Comparison of ENCODE assay signal across 10 cellular contexts in the genomic region with DNA sequence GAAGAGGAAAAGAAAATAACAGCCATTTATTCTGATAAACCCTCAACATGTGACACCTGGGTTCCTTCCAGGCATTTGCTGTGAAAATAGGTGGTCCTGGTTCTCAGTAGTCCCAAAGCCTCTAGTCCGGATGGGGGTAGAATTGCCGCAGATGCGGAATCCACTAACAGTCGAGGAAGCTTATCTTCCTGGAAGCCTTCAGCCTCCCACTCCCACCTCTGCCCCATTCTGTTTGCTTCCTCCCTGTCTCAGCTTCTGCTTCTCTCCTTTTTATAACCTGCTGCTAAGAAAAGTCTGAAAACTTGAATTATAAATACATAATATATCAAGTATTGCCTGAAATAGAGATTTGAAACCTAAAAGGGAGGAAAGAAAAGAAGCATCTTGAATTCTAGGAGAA. TPM values are rescaled to one million over a fixed set of nuclear protein-coding genes. Genes with fewer than 3 reads are reported as not detected.
DNase-seq lines count a peak whose midpoint lies in the region; ATAC-seq, FAIRE-seq and TF ChIP-seq lines count a peak whose summit lies in the region.
"Had no signal": no experiment of that assay in that cellular context is flagged by ENCODE, and none has a peak within 500 bp of the region (broad histone marks: within the 10 kb centered on the region; RNA-seq: fewer than 3 reads in every experiment).

No MANE protein-coding gene starts in this region.

- H3K27ac ChIP-seq in A549 (no peak overlapping the region), DOHH2 (ENCODE audit: low read depth, low read length) (no peak overlapping the region)

- H3K9me2 ChIP-seq in DOHH2 (replicated peaks; ENCODE audit: control insufficient read depth, low read length) = no peaks in the 10 kb centered on the region

- H3K9me3 Mint-ChIP-seq in activated T-helper 17 cell treated with anti-CD3 and anti-CD28 coated beads, Interleukin-2, amount 50 U/mL, for 72 hours = no peaks in the 10 kb centered on the region
- no peaks in the 10 kb centered on the region for H3K9me3 Mint-ChIP-seq in mesothelial cell of epicardium

- H3K4me3 ChIP-seq in A549 = no peak overlapping the region
- no peak overlapping the region for H3K4me3 ChIP-seq in DOHH2 (ENCODE audit: low read length)

- H3F3A ChIP-seq in DOHH2 (ENCODE audit: control insufficient read depth, insufficient read depth) = no peaks in the 10 kb centered on the region; the same call in 1 of the 2 replicates

- no peaks in the 10 kb centered on the region for H3K36me3 ChIP-seq in DOHH2 (ENCODE audit: control insufficient read depth, low read length)

- H3K4me3 Mint-ChIP-seq in activated T-helper 17 cell treated with anti-CD3 and anti-CD28 coated beads, Interleukin-2, amount 50 U/mL, for 72 hours = peak overlapping the region; percentile 82
- H3K4me3 Mint-ChIP-seq in mesothelial cell of epicardium = peak overlapping the region; percentile 85

- H3K9me3 ChIP-seq in A549 (no peaks in the 10 kb centered on the region), DOHH2 (ENCODE audit: control insufficient read depth, insufficient read depth, low read length) (no peaks in the 10 kb centered on the region)

- H3K4me1 ChIP-seq in A549 = peaks cover 8% of the 10 kb centered on the region; the same call in 1 of the 3 replicates
- H3K4me1 ChIP-seq in DOHH2 (ENCODE audit: control insufficient read depth, low read length) = peaks cover 18% of the 10 kb centered on the region

- peaks cover 56% of the 10 kb centered on the region for H3K27me3 ChIP-seq in DOHH2 (ENCODE audit: control insufficient read depth, low read length)

- H3K79me2 ChIP-seq in DOHH2 (ENCODE audit: control insufficient read depth, low read length) = no peaks in the 10 kb centered on the region

- POLR2A ChIA-PET in A549 (lab: Yijun Ruan, JAX) = interaction anchor here (0.9 kb wide), 1 partner anchor 14 kb away, joined by 3 read pairs; a partner anchor contains a TSS

- 67% methylated on average over 4 of the region's 4 CpGs for WGBS in A549 (ENCODE audit: missing lambda C conversion rate)

- H3K36me3 Mint-ChIP-seq in activated T-helper 17 cell treated with anti-CD3 and anti-CD28 coated beads, Interleukin-2, amount 50 U/mL, for 72 hours (ENCODE audit: low read depth) = no peaks in the 10 kb centered on the region
- no peaks in the 10 kb centered on the region for H3K36me3 Mint-ChIP-seq in mesothelial cell of epicardium

- FAIRE-seq in A549 (lab: Jason Lieb, UNC) = no peak
- FAIRE-seq: H54 had no signal

- no peaks in the 10 kb centered on the region for H3K4me1 Mint-ChIP-seq in activated T-helper 17 cell treated with anti-CD3 and anti-CD28 coated beads, Interleukin-2, amount 50 U/mL, for 72 hours
- H3K4me1 Mint-ChIP-seq in mesothelial cell of epicardium = peaks cover 10% of the 10 kb centered on the region

- TF ChIP-seq CTCF in A549 (IDR thresholded peaks at IDR 0.05) (no peak), DOHH2 (IDR thresholded peaks at IDR 0.05; ENCODE audit: low read depth, low read length, poor library complexity, severe bottlenecking) (no peak), mesothelial cell of epicardium (IDR thresholded peaks at IDR 0.05; ENCODE audit: unreplicated experiment) (no peak)

- H3K4me2 ChIP-seq in A549 = peak overlapping the region; percentile 100; the same call in 2 of the 3 replicates
- peak overlapping the region; percentile 93; the same call in 1 of the 2 replicates for H3K4me2 ChIP-seq in DOHH2 (ENCODE audit: low read length)

- no peak for ATAC-seq in A549
- no peak for ATAC-seq in activated T-helper 17 cell treated with anti-CD3 and anti-CD28 coated beads, Interleukin-2, amount 50 U/mL, for 72 hours (replicated peaks)
- no peak for ATAC-seq in HG02973 (IDR thresholded peaks at IDR 0.05; ENCODE audit: unreplicated experiment)

- no peak for TF ChIP-seq POLR2A in A549 (IDR thresholded peaks at IDR 0.05; ENCODE audit: low read length)

- H3K27me3 Mint-ChIP-seq in activated T-helper 17 cell treated with anti-CD3 and anti-CD28 coated beads, Interleukin-2, amount 50 U/mL, for 72 hours = peaks cover 8% of the 10 kb centered on the region
- H3K27me3 Mint-ChIP-seq in mesothelial cell of epicardium (ENCODE audit: low read depth) = peaks cover 38% of the 10 kb centered on the region

- CTCF ChIA-PET in A549 (lab: Yijun Ruan, JAX) = interaction anchor here (1.3 to 2.5 kb wide), 2 partner anchors 84 to 202 kb away, joined by 3 to 10 read pairs; a partner anchor contains a TSS

- no peaks in the 10 kb centered on the region for H4K20me1 ChIP-seq in DOHH2 (ENCODE audit: control insufficient read depth, insufficient read depth, low read depth, low read length)

- DNase-seq in A549 (ENCODE audit: low read depth in 1 of 2, low spot score in 1 of 2) (no peak), mesothelial cell of epicardium (ENCODE audit: low spot score in 2 of 2, unreplicated experiment in 2 of 2) (no peak), midbrain (lab: John Stamatoyannopoulos, UW) (no peak), H4 (ENCODE audit: low spot score) (no peak), activated gamma-delta T cell treated with Interleukin-2 at 50 U/mL for 16 hours (no peak)
- DNase-seq: KG1 had no signal

- peak overlapping the region; percentile 72 for H3K27ac Mint-ChIP-seq in activated T-helper 17 cell treated with anti-CD3 and anti-CD28 coated beads, Interleukin-2, amount 50 U/mL, for 72 hours
- H3K27ac Mint-ChIP-seq in mesothelial cell of epicardium = no peak overlapping the region

- TF ChIP-seq EP300 in A549 (IDR thresholded peaks at IDR 0.05) = no peak

- TF ChIP-seq RAD21 in A549 (conservative IDR thresholded peaks at IDR 0.05 in 1 of 2, IDR thresholded peaks at IDR 0.05 in 1 of 2) = no peak

TF ChIP-seq in A549, 52 proteins besides CTCF, POLR2A, EP300 and RAD21:
- no peak for TF ChIP-seq CBX2 (IDR thresholded peaks at IDR 0.05; ENCODE audit: borderline replicate concordance, low read depth)

RNA-seq across cellular contexts. Expression of a gene that starts 14.0 kb away (rescaled TPM):
- 8.5 and 10.2 TPM in 2 replicates for polyA plus RNA-seq in A549 (2011; rRNA removed)
- polyA plus RNA-seq in A549 (2012; cell fraction: cytosol; rRNA removed) = 3.0 and 3.8 TPM in 2 replicates
- 6.1 and 7.3 TPM in 2 replicates for polyA plus RNA-seq in A549 (2012; cell fraction: nucleus; rRNA removed)
- polyA plus RNA-seq in A549 (2017; fragmentation: RNase III; extraction: RNeasy Plus Mini Kit Qiagen cat#74134 plus additional on column Dnase treatment) = 5.3 to 6.1 TPM (median 5.4 TPM) in 3 replicates
- polyA minus RNA-seq in A549 (2011; rRNA and poly(A)+ RNA removed) = 11.2 and 12.0 TPM in 2 replicates
- total RNA-seq in activated T-helper 17 cell treated with anti-CD3 and anti-CD28 coated beads, Interleukin-2, amount 50 U/mL, for 72 hours = 10 to 100 TPM in 1 of 2 donors, 1 to 10 TPM in 1; 6.8 to 10.5 TPM
- 9.2 to 10.7 TPM (median 9.5 TPM) in 3 replicates for total RNA-seq in mesothelial cell of epicardium
- 2.7 and 3.0 TPM in 2 replicates for total RNA-seq in H4 (2014; rRNA removed; shearing (Covaris generic))
